8 cellular contexts compared by ENCODE assay signal in the genomic region with DNA sequence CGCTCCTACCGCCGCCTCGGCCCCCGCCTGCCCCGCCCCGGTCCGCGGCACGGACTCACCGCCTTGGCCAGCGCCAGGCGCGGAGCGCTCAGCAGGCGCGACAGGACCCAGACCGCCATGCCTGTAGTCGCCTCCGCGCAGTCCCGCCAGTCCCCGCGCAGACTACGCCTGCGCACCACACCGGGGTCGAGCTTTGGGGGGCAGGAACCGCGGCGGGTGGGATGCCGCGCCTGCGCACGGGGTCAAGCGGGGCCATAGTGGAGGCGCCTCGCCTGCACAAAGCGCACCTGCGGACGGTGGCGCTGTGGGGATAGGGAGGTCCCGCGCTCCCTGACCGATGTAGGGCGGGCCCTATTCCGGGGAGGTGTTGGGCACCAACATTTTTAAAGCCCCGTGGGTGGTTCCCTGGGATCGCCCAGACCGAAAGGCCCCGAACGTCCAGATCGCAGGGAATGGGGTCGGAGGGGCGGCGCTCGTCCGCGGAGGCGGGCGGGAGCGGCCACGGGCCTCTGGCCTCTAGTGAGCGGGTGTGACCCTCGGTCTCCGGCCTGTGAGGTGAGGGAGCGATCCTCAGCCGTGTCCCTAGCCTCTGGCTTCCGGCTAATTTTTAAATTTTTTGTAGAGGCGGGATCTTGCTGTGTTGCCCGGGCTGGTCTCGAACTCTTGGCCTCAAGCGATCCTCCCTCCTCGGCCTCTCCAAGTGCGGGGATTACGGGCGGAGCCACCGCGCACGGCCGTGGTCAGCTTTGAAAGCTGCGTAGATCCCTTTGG.
DNase-seq lines count a peak whose midpoint lies in the region; ATAC-seq and TF ChIP-seq lines count a peak whose summit lies in the region.

No MANE protein-coding gene starts in this region.

- no peaks in the 10 kb centered on the region for H3K27me3 ChIP-seq in NT2/D1 (ENCODE audit: insufficient read depth, insufficient read length)
- no peaks in the 10 kb centered on the region for H3K27me3 ChIP-seq in parathyroid adenoma (ENCODE audit: control insufficient read depth, insufficient read depth, low read length)
- no peaks in the 10 kb centered on the region for H3K27me3 ChIP-seq in tibial artery

- H3K79me2 ChIP-seq in parathyroid adenoma = no peaks in the 10 kb centered on the region

- H3K9me3 ChIP-seq in NT2/D1 (ENCODE audit: insufficient read depth, low read length) = no peaks in the 10 kb centered on the region
- no peaks in the 10 kb centered on the region for H3K9me3 ChIP-seq in parathyroid adenoma (ENCODE audit: control insufficient read depth, low read length)
- no peaks in the 10 kb centered on the region for H3K9me3 ChIP-seq in tibial artery

- ATAC-seq in GM18907 (IDR thresholded peaks at IDR 0.05; ENCODE audit: unreplicated experiment) = peak; percentile 92
- ATAC-seq in HG03135 (IDR thresholded peaks at IDR 0.05; ENCODE audit: unreplicated experiment) = peak; percentile 92
- peak; percentile 96 for ATAC-seq in Right ventricle myocardium inferior

- intact Hi-C loops in Right ventricle myocardium inferior (cut with DNase I) (no loop called here), tibial artery (cut with DNase I; ENCODE audit: low total_unique reads) (no loop called here)

- H3K4me2 ChIP-seq in parathyroid adenoma (ENCODE audit: low read length) = peak overlapping the region; percentile 21

- TF ChIP-seq CTCF in parathyroid adenoma (IDR thresholded peaks at IDR 0.05) (peak; percentile 62), tibial artery (IDR thresholded peaks at IDR 0.05) (peak in 1 of 2 experiments; percentile 8)

- peak overlapping the region; percentile 73 for H3K4me3 ChIP-seq in NT2/D1 (ENCODE audit: insufficient read length, low read depth)
- H3K4me3 ChIP-seq in parathyroid adenoma (ENCODE audit: low read depth, low read length) = peak overlapping the region; percentile 49
- H3K4me3 ChIP-seq in tibial artery = peak overlapping the region; percentile 54 to 65

- DNase-seq in AG08395 (ENCODE audit: low spot score) (peak; percentile 67), NT2/D1 (ENCODE audit: low read depth, low spot score) (peak; percentile 81), activated gamma-delta T cell treated with Interleukin-2 at 50 U/mL for 16 hours (peak; percentile 86), Right ventricle myocardium inferior (ENCODE audit: missing footprints) (peak; percentile 85), tibial artery (peak; percentile 34 to 78)

- H3K9ac ChIP-seq in NT2/D1 (ENCODE audit: insufficient read length, low read depth) (peak overlapping the region; percentile 85), parathyroid adenoma (no peak overlapping the region)

- H2AFZ ChIP-seq in parathyroid adenoma = peak overlapping the region; percentile 78

- H3K36me3 ChIP-seq in NT2/D1 (ENCODE audit: insufficient read depth, insufficient read length, low read length) (peaks cover 17% of the 10 kb centered on the region), parathyroid adenoma (ENCODE audit: control insufficient read depth, insufficient read depth, low read length) (no peaks in the 10 kb centered on the region), tibial artery (no peaks in the 10 kb centered on the region)

- H3K4me1 ChIP-seq in NT2/D1 (ENCODE audit: insufficient read depth, insufficient read length) (no peaks in the 10 kb centered on the region), parathyroid adenoma (no peaks in the 10 kb centered on the region), tibial artery (peaks cover 0 to 13% (median 7%) of the 10 kb centered on the region in 4 donors)

- H3K27ac ChIP-seq in parathyroid adenoma (peak overlapping the region; percentile 62), tibial artery (peak overlapping the region; percentile 65 to 70)

Comparison
In these comparisons a context has a peak if more than half of its experiments do, and no peak if none do; other contexts are left out.
1. Peak in every context shown above with its lines: DNase-seq, ATAC-seq, H3K4me3 ChIP-seq and H3K27ac ChIP-seq.